ENCODE assay signal across 29 cellular contexts in the genomic region with DNA sequence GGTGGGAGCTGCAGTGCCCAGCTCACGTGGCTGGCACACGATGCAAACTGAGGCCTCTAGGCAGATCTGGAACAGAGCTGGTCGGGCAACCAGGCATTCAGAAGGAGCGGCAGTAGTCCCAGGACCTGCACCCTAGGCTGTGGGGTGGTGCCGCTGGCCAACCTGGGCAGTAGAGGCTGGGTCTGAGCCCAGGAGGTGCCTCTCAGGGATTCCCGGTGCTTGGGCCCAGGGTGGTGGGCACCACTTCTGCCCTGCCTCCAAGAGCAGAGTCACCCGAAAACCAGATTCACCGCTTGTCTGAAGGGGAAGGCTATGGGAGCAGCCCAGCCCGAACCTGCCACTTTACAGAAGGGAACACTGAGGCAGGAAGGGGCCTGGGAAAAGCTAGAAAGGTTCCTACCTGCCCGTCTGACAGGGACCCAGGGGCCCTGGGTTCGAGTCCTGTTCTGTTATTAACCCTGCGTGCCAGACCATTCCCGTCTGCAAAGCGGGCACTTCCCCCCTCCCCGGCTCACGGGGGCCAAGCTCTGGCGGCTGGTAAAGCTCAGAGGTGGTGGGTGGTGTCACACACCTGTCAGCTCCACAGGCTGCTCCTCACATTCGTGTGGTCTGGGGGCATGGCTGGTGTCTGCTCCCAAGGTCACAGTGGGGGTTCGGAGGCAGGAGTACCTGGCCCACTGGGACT. TPM values are rescaled to one million over a fixed set of nuclear protein-coding genes. Genes with fewer than 3 reads are reported as not detected.
"Had no signal": no experiment of that assay in that cellular context is flagged by ENCODE, and none has a peak within 500 bp of the region (broad histone marks: within the 10 kb centered on the region; RNA-seq: fewer than 3 reads in every experiment).

No MANE protein-coding gene starts in this region.

- H3K27ac Mint-ChIP-seq: activated CD4-positive, alpha-beta memory T cell treated with anti-CD3 and anti-CD28 coated beads, Interleukin-2, amount 10 ng/mL, durations not matched to agents 7 days and 5 days; activated CD4-positive, alpha-beta T cell treated with anti-CD3 and anti-CD28 coated beads, Interleukin-2, amount 10 ng/mL, durations not matched to agents 7 days and 5 days; activated naive CD4-positive, alpha-beta T cell treated with anti-CD3 and anti-CD28 coated beads, Interleukin-2, amount 10 ng/mL, durations not matched to agents 7 days and 5 days; activated naive CD8-positive, alpha-beta T cell treated with anti-CD3 and anti-CD28 coated beads, Interleukin-2, amount 10 ng/mL, durations not matched to agents 7 days and 5 days; activated T-cell treated with anti-CD3 and anti-CD28 coated beads, Interleukin-2, amount 50 U/mL, for 24 hours; activated T-cell treated with anti-CD3 and anti-CD28 coated beads, Interleukin-2, amount 50 U/mL, for 72 hours; dendritic cell treated with granulocyte-macrophage colony-stimulating factor and Interleukin-4, amounts not matched to agents 40 ng/mL and 50 ng/mL, for 4 days; endodermal cell had no signal

- FAIRE-seq: astrocyte, bronchial epithelial cell, frontal cortex had no signal

- H3K36me3 Mint-ChIP-seq: activated naive CD4-positive, alpha-beta T cell treated with anti-CD3 and anti-CD28 coated beads, Interleukin-2, amount 10 ng/mL, durations not matched to agents 7 days and 5 days; activated naive CD4-positive, alpha-beta T cell treated with anti-CD3 and anti-CD28 coated beads, Interleukin-2, amount 50 U/mL, for 72 hours; activated naive CD8-positive, alpha-beta T cell treated with anti-CD3 and anti-CD28 coated beads, Interleukin-2, amount 10 ng/mL, durations not matched to agents 7 days and 5 days had no signal

- H3K4me1 Mint-ChIP-seq: activated CD4-positive, alpha-beta memory T cell treated with anti-CD3 and anti-CD28 coated beads, Interleukin-2, amount 10 ng/mL, durations not matched to agents 7 days and 5 days; activated naive CD8-positive, alpha-beta T cell treated with anti-CD3 and anti-CD28 coated beads, Interleukin-2, amount 10 ng/mL, durations not matched to agents 7 days and 5 days; central memory CD8-positive, alpha-beta T cell had no signal

- H3K27me3 ChIP-seq: brain microvascular endothelial cell, dorsolateral prefrontal cortex had no signal

- H3K4me3 Mint-ChIP-seq: activated CD4-positive, alpha-beta memory T cell treated with anti-CD3 and anti-CD28 coated beads, Interleukin-2, amount 10 ng/mL, durations not matched to agents 7 days and 5 days; activated CD4-positive, alpha-beta T cell treated with anti-CD3 and anti-CD28 coated beads, Interleukin-2, amount 10 ng/mL, durations not matched to agents 7 days and 5 days; activated naive CD4-positive, alpha-beta T cell treated with anti-CD3 and anti-CD28 coated beads, Interleukin-2, amount 10 ng/mL, durations not matched to agents 7 days and 5 days; activated naive CD8-positive, alpha-beta T cell treated with anti-CD3 and anti-CD28 coated beads, Interleukin-2, amount 10 ng/mL, durations not matched to agents 7 days and 5 days; activated T-cell treated with anti-CD3 and anti-CD28 coated beads, Interleukin-2, amount 50 U/mL, for 24 hours; activated T-cell treated with anti-CD3 and anti-CD28 coated beads, Interleukin-2, amount 50 U/mL, for 72 hours; central memory CD8-positive, alpha-beta T cell; dendritic cell treated with granulocyte-macrophage colony-stimulating factor and Interleukin-4, amounts not matched to agents 40 ng/mL and 50 ng/mL, for 4 days; endodermal cell had no signal

- H3K27ac ChIP-seq: brain microvascular endothelial cell, coronary artery had no signal

- H3K9me3 Mint-ChIP-seq: activated CD4-positive, alpha-beta memory T cell treated with anti-CD3 and anti-CD28 coated beads, Interleukin-2, amount 10 ng/mL, durations not matched to agents 7 days and 5 days; activated CD4-positive, alpha-beta T cell treated with anti-CD3 and anti-CD28 coated beads, Interleukin-2, amount 10 ng/mL, durations not matched to agents 7 days and 5 days; activated naive CD4-positive, alpha-beta T cell treated with anti-CD3 and anti-CD28 coated beads, Interleukin-2, amount 10 ng/mL, durations not matched to agents 7 days and 5 days; activated naive CD4-positive, alpha-beta T cell treated with anti-CD3 and anti-CD28 coated beads, Interleukin-2, amount 50 U/mL, for 72 hours; activated naive CD8-positive, alpha-beta T cell treated with anti-CD3 and anti-CD28 coated beads, Interleukin-2, amount 10 ng/mL, durations not matched to agents 7 days and 5 days; activated T-cell treated with anti-CD3 and anti-CD28 coated beads, Interleukin-2, amount 50 U/mL, for 24 hours; activated T-cell treated with anti-CD3 and anti-CD28 coated beads, Interleukin-2, amount 50 U/mL, for 72 hours; central memory CD8-positive, alpha-beta T cell; dendritic cell treated with granulocyte-macrophage colony-stimulating factor and Interleukin-4, amounts not matched to agents 40 ng/mL and 50 ng/mL, for 4 days; endodermal cell had no signal

- ATAC-seq: activated naive CD4-positive, alpha-beta T cell treated with anti-CD3 and anti-CD28 coated beads, Interleukin-2, amount 50 U/mL, for 72 hours; activated T-cell treated with anti-CD3 and anti-CD28 coated beads, Interleukin-2, amount 50 U/mL, for 72 hours; esophagus mucosa had no signal

- H3K27me3 Mint-ChIP-seq: activated CD4-positive, alpha-beta T cell treated with anti-CD3 and anti-CD28 coated beads, Interleukin-2, amount 10 ng/mL, durations not matched to agents 7 days and 5 days; activated T-cell treated with anti-CD3 and anti-CD28 coated beads, Interleukin-2, amount 50 U/mL, for 24 hours; central memory CD8-positive, alpha-beta T cell had no signal

- DNase-seq: activated CD4-positive, alpha-beta memory T cell treated with anti-CD3 and anti-CD28 coated beads, Interleukin-2, amount 10 ng/mL, durations not matched to agents 7 days and 5 days; activated CD4-positive, alpha-beta T cell treated with anti-CD3 and anti-CD28 coated beads for 1 hour; activated CD4-positive, alpha-beta T cell treated with anti-CD3 and anti-CD28 coated beads for 4 hours; activated CD4-positive, alpha-beta T cell treated with anti-CD3 and anti-CD28 coated beads, Interleukin-2, amount 10 ng/mL, durations not matched to agents 7 days and 5 days; activated CD4-positive, alpha-beta T cell treated with anti-CD3 and anti-CD28 coated beads, Interleukin-2, amount 50 U/mL, for 4 hours; activated CD8-positive, alpha-beta memory T cell treated with anti-CD3 and anti-CD28 coated beads, Interleukin-2, amount 50 U/mL, for 48 hours; activated gamma-delta T cell; activated naive CD4-positive, alpha-beta T cell; activated naive CD4-positive, alpha-beta T cell treated with anti-CD3 and anti-CD28 coated beads, Interleukin-2, amount 10 ng/mL, durations not matched to agents 7 days and 5 days; activated naive CD8-positive, alpha-beta T cell treated with anti-CD3 and anti-CD28 coated beads, Interleukin-2, amount 10 ng/mL, durations not matched to agents 7 days and 5 days; activated T-cell treated with anti-CD3 and anti-CD28 coated beads for 4 hours; activated T-cell treated with anti-CD3 and anti-CD28 coated beads, Interleukin-2, amount 50 U/mL, for 24 hours; activated T-cell treated with anti-CD3 and anti-CD28 coated beads, Interleukin-2, amount 50 U/mL, for 72 hours; anterior cingulate cortex; brain microvascular endothelial cell; dorsolateral prefrontal cortex; effector memory CD4-positive, alpha-beta T cell; endodermal cell; foreskin fibroblast; T-helper 2 cell had no signal

- H3K4me3 ChIP-seq: coronary artery, dorsolateral prefrontal cortex had no signal

RNA-seq across cellular contexts. Expression of a gene that starts 38.9 kb away (rescaled TPM):
- total RNA-seq: activated CD4-positive, alpha-beta T cell treated with anti-CD3 and anti-CD28 coated beads, Interleukin-2, amount 10 ng/mL, durations not matched to agents 7 days and 5 days; activated naive CD4-positive, alpha-beta T cell treated with anti-CD3 and anti-CD28 coated beads, Interleukin-2, amount 50 U/mL, for 72 hours; activated T-cell treated with anti-CD3 and anti-CD28 coated beads, Interleukin-2, amount 50 U/mL, for 72 hours; T-helper 1 cell treated with Interleukin-12 subunit alpha and Interleukin-12 subunit beta and Interleukin-4 antibody, amounts not matched to agents 30 ng/mL and 1 ng/mL, for 36 hours had no signal
